In genomic region chr7:157000741-157001653, GRCh38 we compare ENCODE assay signal across 9 cellular contexts. TPM values are rescaled to one million over a fixed set of nuclear protein-coding genes. Genes with fewer than 3 reads are reported as not detected.
DNase-seq lines count a peak whose midpoint lies in the region; ATAC-seq and TF ChIP-seq lines count a peak whose summit lies in the region.
"Had no signal": no experiment of that assay in that cellular context is flagged by ENCODE, and none has a peak within 500 bp of the region (broad histone marks: within the 10 kb centered on the region; RNA-seq: fewer than 3 reads in every experiment).

No MANE protein-coding gene starts in this region.

- ATAC-seq in activated T-cell treated with anti-CD3 and anti-CD28 coated beads, Interleukin-2, amount 50 U/mL, for 4 hours, result no peak
- peak; percentile 17 for ATAC-seq in left colon
- ATAC-seq: Right ventricle myocardium inferior had no signal

- no peak for DNase-seq in activated T-cell treated with anti-CD3 and anti-CD28 coated beads, Interleukin-2, amount 50 U/mL, for 4 hours
- no peak for DNase-seq in activated T-cell treated with anti-CD3 and anti-CD28 coated beads, Interleukin-2, amount 50 U/mL, for 1 hour
- DNase-seq in activated CD8-positive, alpha-beta memory T cell treated with anti-CD3 and anti-CD28 coated beads, Interleukin-2, amount 50 U/mL, for 48 hours, result peak; percentile 49
- DNase-seq in left colon, result no peak
- DNase-seq in tibial nerve (ENCODE audit: low spot score in 2 of 2), result no peak
- DNase-seq in NCI-H345 treated with DMSO at 0.1 percent for 48 hours (lab: John Stamatoyannopoulos, UW; ENCODE audit: unreplicated experiment), result no peak
- DNase-seq in NCI-H226, result no peak
- no peak for DNase-seq in DMS 273 (lab: John Stamatoyannopoulos, UW; ENCODE audit: unreplicated experiment)

- H3K4me3 Mint-ChIP-seq in activated T-cell treated with anti-CD3 and anti-CD28 coated beads, Interleukin-2, amount 50 U/mL, for 4 hours, result peak overlapping the region; percentile 58

- H3K9me3 Mint-ChIP-seq in activated T-cell treated with anti-CD3 and anti-CD28 coated beads, Interleukin-2, amount 50 U/mL, for 4 hours, result no peaks in the 10 kb centered on the region

- no peak for TF ChIP-seq CTCF in tibial nerve (IDR thresholded peaks at IDR 0.05)

- no peaks in the 10 kb centered on the region for H3K36me3 ChIP-seq in tibial nerve

- 12 to 16% methylated on average over 25 of the region's 25 CpGs for WGBS in tibial nerve, 2 donors

- H3K27me3 ChIP-seq in tibial nerve, result peaks cover 2 to 97% of the 10 kb centered on the region in 2 donors

- H3K36me3 Mint-ChIP-seq in activated T-cell treated with anti-CD3 and anti-CD28 coated beads, Interleukin-2, amount 50 U/mL, for 4 hours (ENCODE audit: insufficient read depth), result no peaks in the 10 kb centered on the region

- peaks cover 75% of the 10 kb centered on the region for H3K27me3 Mint-ChIP-seq in activated T-cell treated with anti-CD3 and anti-CD28 coated beads, Interleukin-2, amount 50 U/mL, for 4 hours (ENCODE audit: low read depth)

- peaks cover 0 to 60% (median 20%) of the 10 kb centered on the region in 4 donors for H3K4me1 ChIP-seq in tibial nerve

- H3K9me3 ChIP-seq in tibial nerve, result peaks cover 0 to 12% (median 0%) of the 10 kb centered on the region in 4 donors

- H3K27ac ChIP-seq in tibial nerve, result no peak overlapping the region

- no peak for TF ChIP-seq POLR2A in tibial nerve (IDR thresholded peaks at IDR 0.05)

- intact Hi-C loops in left colon (cut with DNase I, micrococcal nuclease), result no loop called here

- TF ChIP-seq EP300 in tibial nerve (IDR thresholded peaks at IDR 0.05), result no peak

- H3K4me3 ChIP-seq in tibial nerve, result peak overlapping the region in 3 of 4 donors; percentile 23 to 48 (median 46)

- H3K4me1 Mint-ChIP-seq in activated T-cell treated with anti-CD3 and anti-CD28 coated beads, Interleukin-2, amount 50 U/mL, for 4 hours (ENCODE audit: low read depth), result peaks cover 25% of the 10 kb centered on the region

RNA-seq across cellular contexts. Expression of gene MNX1, which starts 9.5 kb away (rescaled TPM):
- not detected for total RNA-seq in activated T-cell treated with anti-CD3 and anti-CD28 coated beads, Interleukin-2, amount 50 U/mL, for 4 hours
- total RNA-seq in left colon, result 10 to 100 TPM; 15.9 to 20.4 TPM
- total RNA-seq in tibial nerve, result not detected
- total RNA-seq: Right ventricle myocardium inferior had no signal

RNA-seq across cellular contexts. Expression of gene NOM1, which starts 51.5 kb away (rescaled TPM):
- 10 to 100 TPM; 46.3 to 49.3 (median 47.4) TPM for total RNA-seq in activated T-cell treated with anti-CD3 and anti-CD28 coated beads, Interleukin-2, amount 50 U/mL, for 4 hours
- total RNA-seq in left colon (10 to 100 TPM; 13.3 to 16.1 TPM), tibial nerve (10 to 100 TPM; 23.3 to 41.5 (median 25.3) TPM)

Comparison
In these comparisons a context has a peak if more than half of its experiments do, and no peak if none do; other contexts are left out.
1. RNA of gene MNX1, which starts 9.5 kb away (total RNA-seq): 15.9 to 20.4 TPM in left colon; not detected in activated T-cell treated with anti-CD3 and anti-CD28 coated beads, Interleukin-2, amount 50 U/mL, for 4 hours and not detected in tibial nerve; every median in the first group is over 10 times any median in the second.